In the genomic region with DNA sequence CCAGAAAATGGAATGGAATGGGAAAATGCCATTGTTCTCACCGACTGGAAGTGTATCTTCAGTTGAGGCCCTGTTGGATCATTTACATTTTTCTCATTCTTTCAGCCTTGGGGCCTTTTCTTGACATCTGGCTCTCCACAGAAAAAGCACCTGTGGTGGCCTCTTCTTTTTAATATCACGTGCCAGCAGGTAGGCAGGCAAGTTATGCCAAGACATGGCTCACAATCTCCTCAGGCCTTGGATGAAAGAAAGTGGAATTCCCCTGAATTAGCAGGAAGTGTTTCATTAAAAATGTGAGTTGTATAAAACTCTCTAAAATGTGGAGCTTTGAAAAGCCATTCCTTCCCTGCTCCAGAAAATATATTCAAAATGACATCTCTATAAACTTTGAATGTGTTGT, we compare ENCODE assay signal across 18 cellular contexts.
"Had no signal": no experiment of that assay in that cellular context is flagged by ENCODE, and none has a peak within 500 bp of the region (broad histone marks: within the 10 kb centered on the region; RNA-seq: fewer than 3 reads in every experiment).

No MANE protein-coding gene starts in this region.

- H3K9me3 ChIP-seq: neutrophil, psoas muscle, sigmoid colon, testis, tibial nerve had no signal

- H3K27ac Mint-ChIP-seq: natural killer cell treated with Interleukin-12 subunit alpha and Interleukin-12 subunit beta and Interleukin-15 and Interleukin-18, amount 100 ng/mL, for 72 hours; stimulated activated naive B cell treated with anti-CD40 and anti-IgM and Interleukin-4, amounts not matched to agents 10 μg/mL and 1 μg/mL and 100 μg/mL, for 72 hours; stimulated activated naive CD8-positive, alpha-beta T cell treated with anti-CD3 and anti-CD28 coated beads, Interleukin-15, amount 100 ng/mL, for 72 hours had no signal

- H3K9me3 Mint-ChIP-seq: natural killer cell treated with Interleukin-12 subunit alpha and Interleukin-12 subunit beta and Interleukin-15 and Interleukin-18, amount 100 ng/mL, for 72 hours; stimulated activated naive CD8-positive, alpha-beta T cell treated with anti-CD3 and anti-CD28 coated beads, Interleukin-15, amount 100 ng/mL, for 72 hours had no signal

- H3K4me3 Mint-ChIP-seq: natural killer cell treated with Interleukin-12 subunit alpha and Interleukin-12 subunit beta and Interleukin-15 and Interleukin-18, amount 100 ng/mL, for 72 hours; stimulated activated naive B cell treated with anti-CD40 and anti-IgM and Interleukin-4, amounts not matched to agents 10 μg/mL and 1 μg/mL and 100 μg/mL, for 72 hours; stimulated activated naive CD8-positive, alpha-beta T cell treated with anti-CD3 and anti-CD28 coated beads, Interleukin-15, amount 100 ng/mL, for 72 hours had no signal

- H3K4me1 Mint-ChIP-seq: stimulated activated naive B cell treated with anti-CD40 and anti-IgM and Interleukin-4, amounts not matched to agents 10 μg/mL and 1 μg/mL and 100 μg/mL, for 72 hours; stimulated activated naive CD8-positive, alpha-beta T cell treated with anti-CD3 and anti-CD28 coated beads, Interleukin-15, amount 100 ng/mL, for 72 hours had no signal

- H2AFZ ChIP-seq: hepatocyte had no signal

- H3K36me3 ChIP-seq: neutrophil, sigmoid colon, tibial nerve had no signal

- H3K4me1 ChIP-seq: psoas muscle, testis, tibial nerve had no signal

- ATAC-seq: natural killer cell treated with Interleukin-12 subunit alpha and Interleukin-12 subunit beta and Interleukin-15 and Interleukin-18, amount 100 ng/mL, for 72 hours; psoas muscle; stimulated activated naive B cell treated with anti-CD40 and anti-IgM and Interleukin-4, amounts not matched to agents 10 μg/mL and 1 μg/mL and 100 μg/mL, for 72 hours; stimulated activated naive CD8-positive, alpha-beta T cell treated with anti-CD3 and anti-CD28 coated beads, Interleukin-15, amount 100 ng/mL, for 72 hours had no signal

- DNase-seq: effector memory CD4-positive, alpha-beta T cell; erythroblast; foreskin melanocyte; head of caudate nucleus; kidney; midbrain; psoas muscle; sigmoid colon; stimulated activated CD4-positive, alpha-beta T cell treated with anti-CD3 and anti-CD28 coated beads, Interleukin-2, amount 100 ng/mL, for 24 hours; stimulated activated CD4-positive, alpha-beta T cell treated with anti-CD3 and anti-CD28 coated beads, Interleukin-4, amount 100 ng/mL, for 4 hours; stimulated activated naive B cell treated with anti-CD40 and anti-IgM and Interleukin-4, amounts not matched to agents 10 μg/mL and 1 μg/mL and 100 μg/mL, for 72 hours; stimulated activated naive CD8-positive, alpha-beta T cell treated with anti-CD3 and anti-CD28 coated beads, Interleukin-15, amount 100 ng/mL, for 72 hours; testis had no signal

- H3K36me3 Mint-ChIP-seq: natural killer cell treated with Interleukin-12 subunit alpha and Interleukin-12 subunit beta and Interleukin-15 and Interleukin-18, amount 100 ng/mL, for 72 hours; stimulated activated naive B cell treated with anti-CD40 and anti-IgM and Interleukin-4, amounts not matched to agents 10 μg/mL and 1 μg/mL and 100 μg/mL, for 72 hours had no signal

- H3K27me3 ChIP-seq: hepatocyte, neutrophil, sigmoid colon, testis, tibial nerve had no signal

- H3K4me2 ChIP-seq: hepatocyte had no signal

- H3K4me3 ChIP-seq: hepatocyte, psoas muscle, sigmoid colon, skin epidermis, testis, tibial nerve had no signal

- H3K27ac ChIP-seq: hepatocyte, neutrophil, psoas muscle, sigmoid colon, skin epidermis, testis, tibial nerve had no signal
